In genomic region chr5:118614701-118615475, GRCh38 we compare ENCODE assay signal across 15 cellular contexts.
A peak's percentile ranks its signal among the peaks of the same experiment; 100 is the strongest.
DNase-seq lines count a peak whose midpoint lies in the region; ATAC-seq, FAIRE-seq and TF ChIP-seq lines count a peak whose summit lies in the region.
"Had no signal": no experiment of that assay in that cellular context is flagged by ENCODE, and none has a peak within 500 bp of the region (broad histone marks: within the 10 kb centered on the region; RNA-seq: fewer than 3 reads in every experiment).

No MANE protein-coding gene starts in this region.

- ATAC-seq in GM23338 = no peak
- ATAC-seq in lung (ENCODE audit: insufficient read depth, low FRiP score) = peak; percentile 21
- ATAC-seq in right cardiac atrium = no peak
- ATAC-seq: K562 had no signal

- H3K79me2 ChIP-seq in GM23338 (replicated peaks; ENCODE audit: insufficient read depth) = no peaks in the 10 kb centered on the region

- H3K36me3 ChIP-seq in GM23338 (ENCODE audit: insufficient read depth) (no peaks in the 10 kb centered on the region), lung (ENCODE audit: control insufficient read depth in 2 of 2, insufficient read depth in 2 of 2, low read length in 2 of 2) (no peaks in the 10 kb centered on the region)
- H3K36me3 ChIP-seq: BLaER1 had no signal

- DNase-seq in GM23338 (ENCODE audit: low spot score) (no peak), lung (ENCODE audit: low spot score) (no peak), type B pancreatic cell (ENCODE audit: extremely low spot score, unreplicated experiment) (no peak), chondrocyte (ENCODE audit: low spot score) (no peak), right cardiac atrium (no peak)
- no peak for DNase-seq in activated CD4-positive, alpha-beta T cell treated with anti-CD3 and anti-CD28 coated beads, Interleukin-2, amount 50 U/mL, for 1 hour
- DNase-seq: 8988T; AML-193; CD8-positive, alpha-beta memory T cell; DMS 273 treated with DMSO at 0.1 percent for 48 hours; H7 had no signal

- H3K27me3 ChIP-seq in GM23338 (ENCODE audit: insufficient read depth) = no peaks in the 10 kb centered on the region
- no peaks in the 10 kb centered on the region for H3K27me3 ChIP-seq in lung (ENCODE audit: control insufficient read depth, insufficient read depth)
- H3K27me3 ChIP-seq in right cardiac atrium (ENCODE audit: control insufficient read depth, insufficient read depth) = no peaks in the 10 kb centered on the region
- H3K27me3 ChIP-seq: BLaER1 had no signal

- WGBS in lung, 2 donors = 60 to 70% methylated on average over 9 of the region's 9 CpGs
- 68% methylated on average over 9 of the region's 9 CpGs for WGBS in right cardiac atrium

- H3K4me2 ChIP-seq in GM23338 = no peak overlapping the region
- H3K4me2 ChIP-seq: BLaER1 had no signal

- H3K27ac ChIP-seq in GM23338 (ENCODE audit: low read depth) (no peak overlapping the region), lung (ENCODE audit: low read depth in 1 of 2, low read length in 1 of 2) (no peak overlapping the region), right cardiac atrium (ENCODE audit: low read length) (no peak overlapping the region)
- H3K27ac ChIP-seq: BLaER1, HL-60 had no signal

- intact Hi-C loops in right cardiac atrium (cut with DNase I) = no loop called here

- H3K27me3 Mint-ChIP-seq in GM23338 (ENCODE audit: insufficient read depth, low read depth, poor library complexity) (no peaks in the 10 kb centered on the region), type B pancreatic cell (peaks cover 3% of the 10 kb centered on the region), chondrocyte (ENCODE audit: low read depth) (no peaks in the 10 kb centered on the region)

- H4K20me1 ChIP-seq in GM23338 (replicated peaks; ENCODE audit: insufficient read depth) = no peaks in the 10 kb centered on the region
- H4K20me1 ChIP-seq: BLaER1 had no signal

- H3K4me1 Mint-ChIP-seq in GM23338 (no peaks in the 10 kb centered on the region), type B pancreatic cell (ENCODE audit: unreplicated experiment) (peaks cover 30% of the 10 kb centered on the region), chondrocyte (ENCODE audit: low read depth) (no peaks in the 10 kb centered on the region)
- H3K4me1 Mint-ChIP-seq: CD8-positive, alpha-beta memory T cell had no signal

- FAIRE-seq in endometrium (lab: Jason Lieb, UNC) = peak; percentile 76
- FAIRE-seq: K562 had no signal

- H3K36me3 Mint-ChIP-seq in GM23338 (ENCODE audit: low read depth) (no peaks in the 10 kb centered on the region), type B pancreatic cell (no peaks in the 10 kb centered on the region), chondrocyte (ENCODE audit: low read depth) (no peaks in the 10 kb centered on the region)
- H3K36me3 Mint-ChIP-seq: CD8-positive, alpha-beta memory T cell had no signal

- H3K27ac Mint-ChIP-seq in GM23338 = no peak overlapping the region
- no peak overlapping the region for H3K27ac Mint-ChIP-seq in type B pancreatic cell
- H3K27ac Mint-ChIP-seq in chondrocyte (ENCODE audit: unreplicated experiment) = no peak overlapping the region
- H3K27ac Mint-ChIP-seq: CD8-positive, alpha-beta memory T cell had no signal

- H3K4me3 Mint-ChIP-seq in GM23338 (no peak overlapping the region), type B pancreatic cell (peak overlapping the region; percentile 54), chondrocyte (ENCODE audit: unreplicated experiment) (no peak overlapping the region)
- H3K4me3 Mint-ChIP-seq: CD8-positive, alpha-beta memory T cell had no signal

- H3K9me3 Mint-ChIP-seq in GM23338 = no peaks in the 10 kb centered on the region; the same call in 2 of the 3 replicates
- H3K9me3 Mint-ChIP-seq in type B pancreatic cell = no peaks in the 10 kb centered on the region
- H3K9me3 Mint-ChIP-seq in chondrocyte (ENCODE audit: low read depth) = no peaks in the 10 kb centered on the region
- H3K9me3 Mint-ChIP-seq: CD8-positive, alpha-beta memory T cell had no signal

- no peaks in the 10 kb centered on the region for H3K9me2 ChIP-seq in GM23338 (ENCODE audit: insufficient read depth)

- H3K4me1 ChIP-seq in GM23338 (ENCODE audit: insufficient read depth) (no peaks in the 10 kb centered on the region), lung (ENCODE audit: control insufficient read depth in 2 of 2, insufficient read depth in 2 of 2, low read length in 2 of 2) (no peaks in the 10 kb centered on the region), right cardiac atrium (ENCODE audit: control insufficient read depth, insufficient read depth, low read length) (no peaks in the 10 kb centered on the region)
- H3K4me1 ChIP-seq: BLaER1 had no signal

- no peaks in the 10 kb centered on the region for H3F3A ChIP-seq in GM23338 (replicated peaks; ENCODE audit: low read depth)

- H3K4me3 ChIP-seq in GM23338 = no peak overlapping the region
- no peak overlapping the region for H3K4me3 ChIP-seq in lung
- no peak overlapping the region for H3K4me3 ChIP-seq in right cardiac atrium (ENCODE audit: low read length)
- H3K4me3 ChIP-seq: BLaER1, K562 had no signal

- H3K9me3 ChIP-seq in lung (ENCODE audit: control insufficient read depth in 2 of 2, insufficient read depth in 1 of 2, low read length in 1 of 2) (no peaks in the 10 kb centered on the region), right cardiac atrium (ENCODE audit: control insufficient read depth, low read length) (no peaks in the 10 kb centered on the region)
- H3K9me3 ChIP-seq: BLaER1 had no signal

- 0 out of 2 replicates have a peak overlapping the region, but pooled peaks have one; percentile 52 for H2AFZ ChIP-seq in GM23338

- TF ChIP-seq CTCF in GM23338 (conservative IDR thresholded peaks at IDR 0.05; ENCODE audit: low read depth in 2 of 2) (no peak), lung (IDR thresholded peaks at IDR 0.05; ENCODE audit: control extremely low read depth, extremely low read depth) (no peak), type B pancreatic cell (conservative IDR thresholded peaks at IDR 0.05) (no peak), chondrocyte (IDR thresholded peaks at IDR 0.05) (no peak)

TF ChIP-seq in GM23338, 12 proteins besides CTCF, POLR2A, EP300 and RAD21 (continues in another document):
- TF ChIP-seq POLR2AphosphoS5 (IDR thresholded peaks at IDR 0.05; ENCODE audit: low read depth) (no peak), NANOG (IDR thresholded peaks at IDR 0.05; ENCODE audit: borderline replicate concordance) (no peak), EZH2 (IDR thresholded peaks at IDR 0.05; ENCODE audit: low read depth, unreplicated experiment) (no peak), EZH2phosphoT487 (IDR thresholded peaks at IDR 0.05; ENCODE audit: unreplicated experiment) (no peak), ZNF462 (CRISPR knock-in tag; IDR thresholded peaks at IDR 0.05) (no peak)
